Comparison of ENCODE assay signal across 8 cellular contexts in genomic region chr10:51422311-51423120, GRCh38.
DNase-seq lines count a peak whose midpoint lies in the region; ATAC-seq and TF ChIP-seq lines count a peak whose summit lies in the region.

No MANE protein-coding gene starts in this region.

- H3K4me3 ChIP-seq in AG04449 (ENCODE audit: low read depth, low read length) = no peak overlapping the region
- H3K4me3 ChIP-seq in GM12864 (ENCODE audit: low read depth, low read length) = no peak overlapping the region
- H3K4me3 ChIP-seq in body of pancreas = no peak overlapping the region

- H3K27ac ChIP-seq in body of pancreas = no peak overlapping the region

- H3K27me3 ChIP-seq in body of pancreas = no peaks in the 10 kb centered on the region

- CTCF ChIA-PET in AG04449 (lab: Yijun Ruan, JAX) = interaction anchor here (0.7 to 3.2 kb wide), 56 partner anchors 8 to 794 kb away, joined by 3 to 62 read pairs (median 4); partner anchors contain the start of gene PRKG1

- H3K4me1 ChIP-seq in body of pancreas = peaks cover 7% of the 10 kb centered on the region

- TF ChIP-seq CTCF in AG04449 (IDR thresholded peaks at IDR 0.05; ENCODE audit: insufficient read depth, low read length, missing control alignments) (peak; percentile 73), GM12864 (IDR thresholded peaks at IDR 0.05; ENCODE audit: low read depth, low read length, missing control alignments) (peak; percentile 60), body of pancreas (IDR thresholded peaks at IDR 0.05) (peak; percentile 53 to 83 (median 80))

- ATAC-seq in HG02642 (IDR thresholded peaks at IDR 0.05; ENCODE audit: poor library complexity, unreplicated experiment) (peak; percentile 88), body of pancreas (peak; percentile 93)

- POLR2A ChIA-PET in AG04449 (lab: Yijun Ruan, JAX) = no interaction called here

- intact Hi-C loops in body of pancreas (cut with DNase I) = loop anchor here (10.0 kb wide), 1 partner anchor 338 kb away; no protein-coding TSS in a partner anchor

- 42 to 46% methylated on average over 6 of the region's 6 CpGs for WGBS in body of pancreas, 2 donors

- DNase-seq in AG04449 (ENCODE audit: low read depth, low spot score) (peak; percentile 19), GM12864 (ENCODE audit: low read depth) (no peak), NCI-H345 treated with DMSO at 0.1 percent for 48 hours (lab: John Stamatoyannopoulos, UW; ENCODE audit: unreplicated experiment) (peak; percentile 7), body of pancreas (peak; percentile 68 to 75 (median 72)), iPS-NIHi7 (ENCODE audit: extremely low spot score) (peak; percentile 70), NCI-H2029 treated with DMSO at 0.1 percent for 48 hours (lab: John Stamatoyannopoulos, UW) (no peak)
- DNase-seq in stimulated activated CD4-positive, alpha-beta T cell treated with anti-CD3 and anti-CD28 coated beads, Interleukin-4, amount 100 ng/mL, for 1 hour = peak; percentile 4

- H3K36me3 ChIP-seq in body of pancreas (replicated peaks in 1 of 2; ENCODE audit: insufficient read depth in 1 of 2, low read depth in 2 of 2) = no peaks in the 10 kb centered on the region

- H3K9me3 ChIP-seq in body of pancreas = no peaks in the 10 kb centered on the region

- TF ChIP-seq POLR2A in body of pancreas (IDR thresholded peaks at IDR 0.05) = no peak

Comparison
In these comparisons a context has a peak if more than half of its experiments do, and no peak if none do; other contexts are left out.
1. DNase-seq: peak in AG04449 (single experiment), NCI-H345 treated with DMSO at 0.1 percent for 48 hours (single experiment), body of pancreas (4 of 4), iPS-NIHi7 (single experiment) and stimulated activated CD4-positive, alpha-beta T cell treated with anti-CD3 and anti-CD28 coated beads, Interleukin-4, amount 100 ng/mL, for 1 hour (single experiment); none in GM12864 (single experiment) and NCI-H2029 treated with DMSO at 0.1 percent for 48 hours (single experiment).
2. Peak in every context shown above with its lines, with median percentiles within 50 percentile points of each other: CTCF ChIP-seq.